Comparison of ENCODE assay signal across 9 cellular contexts in the genomic region with DNA sequence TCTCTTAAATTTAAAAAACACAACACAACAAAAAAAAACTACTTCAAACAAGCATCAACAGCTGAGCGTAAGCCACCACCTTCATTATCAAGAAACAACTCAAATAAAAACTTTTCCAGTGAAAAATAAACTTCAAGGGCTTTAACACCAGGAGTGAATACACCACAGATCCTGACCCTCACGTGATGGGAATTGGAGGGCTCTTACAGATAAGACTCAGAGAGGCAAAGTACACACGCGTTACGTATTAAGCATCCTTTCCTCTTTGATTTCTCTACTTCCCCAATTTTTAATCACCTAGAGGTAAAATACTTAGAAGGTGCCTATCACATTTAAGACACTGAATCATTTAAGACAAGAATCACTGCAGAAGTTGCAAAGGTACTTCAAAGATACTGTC. TPM values are rescaled to one million over a fixed set of nuclear protein-coding genes. Genes with fewer than 3 reads are reported as not detected.
DNase-seq lines count a peak whose midpoint lies in the region; ATAC-seq and TF ChIP-seq lines count a peak whose summit lies in the region.
"Had no signal": no experiment of that assay in that cellular context is flagged by ENCODE, and none has a peak within 500 bp of the region (broad histone marks: within the 10 kb centered on the region; RNA-seq: fewer than 3 reads in every experiment).

No MANE protein-coding gene starts in this region.

- H3K27me3 ChIP-seq in heart left ventricle (no peaks in the 10 kb centered on the region), mesendoderm (ENCODE audit: insufficient read depth, low read length, poor library complexity) (no peaks in the 10 kb centered on the region), uterus (no peaks in the 10 kb centered on the region)

- H2BK5ac ChIP-seq in mesendoderm (ENCODE audit: low read length) = no peak overlapping the region

- H3K4me1 ChIP-seq in heart left ventricle (peaks cover 0 to 53% (median 32%) of the 10 kb centered on the region in 12 donors), mesendoderm (ENCODE audit: control insufficient read depth, low read depth, low read length) (peaks cover 2% of the 10 kb centered on the region), uterus (peaks cover 0 to 6% of the 10 kb centered on the region in 2 donors)

- H3K4me2 ChIP-seq in mesendoderm (ENCODE audit: low read length) = peak overlapping the region; percentile 42

- H2AK5ac ChIP-seq in mesendoderm (ENCODE audit: low read length) = no peak overlapping the region

- H2BK120ac ChIP-seq in mesendoderm (ENCODE audit: low read depth, low read length) = no peak overlapping the region

- TF ChIP-seq POLR2A in heart left ventricle (IDR thresholded peaks at IDR 0.05) (no peak), uterus (IDR thresholded peaks at IDR 0.05) (no peak)

- H3K23ac ChIP-seq in mesendoderm (ENCODE audit: low read length) = no peak overlapping the region

- intact Hi-C loops in heart left ventricle (cut with DNase I) = loop anchor here in 8 of 10 donors (5.0 to 10.0 kb wide), 7 partner anchors 51 to 439 kb away; no protein-coding TSS in a partner anchor
- intact Hi-C loops in Right ventricle myocardium superior (cut with DNase I) = loop anchor here (2.0 to 10.0 kb wide), 3 partner anchors 51 to 259 kb away; no protein-coding TSS in a partner anchor
- intact Hi-C loops in uterus (cut with DNase I; ENCODE audit: low total_unique reads) = loop anchor here (5.0 kb wide), 1 partner anchor 256 kb away; no protein-coding TSS in a partner anchor

- WGBS in heart left ventricle, 4 donors = 2 to 8% (median 5%) methylated on average over 5 of the region's 5 CpGs
- WGBS in mesendoderm (ENCODE audit: extremely low coverage, insufficient coverage, low lambda C conversion rate) = no CpG with 5 or more reads among the region's 5 CpGs

- in situ Hi-C loops in GM13976 (cut with MboI; ENCODE audit: low sequenced_read_pairs, unreplicated experiment) = no loop called here

- H3K9ac ChIP-seq in mesendoderm (ENCODE audit: low read length) = peak overlapping the region; percentile 53

- H3K4me3 ChIP-seq in heart left ventricle (peak overlapping the region in 11 of 12 donors; percentile 50 to 84 (median 69)), mesendoderm (ENCODE audit: low read length) (no peak overlapping the region), uterus (peak overlapping the region; percentile 56 to 62)

- ATAC-seq in heart left ventricle = no peak
- ATAC-seq in Right ventricle myocardium superior (ENCODE audit: poor library complexity) = no peak
- ATAC-seq in HG02763 (IDR thresholded peaks at IDR 0.05; ENCODE audit: unreplicated experiment) = no peak

- H4K5ac ChIP-seq in mesendoderm (ENCODE audit: low read length) = no peak overlapping the region

- no peaks in the 10 kb centered on the region for H3K9me3 ChIP-seq in heart left ventricle
- no peaks in the 10 kb centered on the region for H3K9me3 ChIP-seq in uterus

- H4K8ac ChIP-seq in mesendoderm (ENCODE audit: low read depth, low read length) = no peak overlapping the region

- H3K4ac ChIP-seq in mesendoderm (ENCODE audit: low read depth, low read length) = peak overlapping the region; percentile 66

- no peaks in the 10 kb centered on the region for H3K79me2 ChIP-seq in mesendoderm (ENCODE audit: control insufficient read depth, insufficient read depth, low read length)

- no peaks in the 10 kb centered on the region for H3K36me3 ChIP-seq in heart left ventricle
- no peaks in the 10 kb centered on the region for H3K36me3 ChIP-seq in mesendoderm (ENCODE audit: control insufficient read depth, insufficient read depth, low read length)
- H3K36me3 ChIP-seq in uterus = no peaks in the 10 kb centered on the region

- TF ChIP-seq CTCF in heart left ventricle (IDR thresholded peaks at IDR 0.05) (no peak), uterus (IDR thresholded peaks at IDR 0.05) (no peak), GM13976 (IDR thresholded peaks at IDR 0.05; ENCODE audit: borderline replicate concordance, control extremely low read depth, extremely low read depth, insufficient read depth, missing control alignments) (no peak)

- peak overlapping the region; percentile 71 for H3K56ac ChIP-seq in mesendoderm (ENCODE audit: low read length)

- no peak for DNase-seq in heart left ventricle
- no peak for DNase-seq in Right ventricle myocardium superior
- DNase-seq in caudate nucleus (lab: John Stamatoyannopoulos, UW) = no peak
- no peak for DNase-seq in mesendoderm
- peak in 1 of 2 donors; percentile 38 for DNase-seq in uterus
- DNase-seq in GM13976 (ENCODE audit: low spot score) = no peak
- DNase-seq in stimulated activated CD4-positive, alpha-beta T cell treated with anti-CD3 and anti-CD28 coated beads, Interleukin-4, amount 100 ng/mL, for 4 hours = no peak
- DNase-seq: activated effector memory CD4-positive, alpha-beta T cell treated with Interleukin-2 at 50 U/mL for 16 hours had no signal

- peak overlapping the region; percentile 54 for H3K18ac ChIP-seq in mesendoderm (ENCODE audit: low read length)

- H3K79me1 ChIP-seq in mesendoderm (ENCODE audit: low read length) = peaks cover 1% of the 10 kb centered on the region

- no peak overlapping the region for H2BK15ac ChIP-seq in mesendoderm (replicated peaks; ENCODE audit: low read depth)

- H3K27ac ChIP-seq in heart left ventricle (peak overlapping the region; percentile 89 to 98 (median 96)), caudate nucleus (ENCODE audit: low read depth, low read length) (peak overlapping the region; percentile 87), mesendoderm (ENCODE audit: low read depth, low read length) (peak overlapping the region; percentile 18), uterus (peak overlapping the region; percentile 94 to 98)

RNA-seq across cellular contexts. Expression of gene STARD13, which starts 0.6 kb away (rescaled TPM):
- total RNA-seq in heart left ventricle (10 to 100 TPM; 18.6 to 39.2 (median 31.6) TPM), Right ventricle myocardium superior (36.4 TPM), uterus (10 to 100 TPM; 36.8 to 65.6 (median 46.0) TPM)
- 10 to 100 TPM in 1 of 2 donors, 1 to 10 TPM in 1; 9.3 to 15.1 TPM for polyA plus RNA-seq in heart left ventricle
- 1.7 TPM for polyA plus RNA-seq in mesendoderm (2013, experiment 1 of 2)
- polyA plus RNA-seq in mesendoderm (2013, experiment 2 of 2) = 2.0 TPM

Comparison
In these comparisons a context has a peak if more than half of its experiments do, and no peak if none do; other contexts are left out.
1. H3K27ac ChIP-seq: peak in every context shown above with its lines; median percentile 96 in uterus; 96 in heart left ventricle; 87 in caudate nucleus; 18 in mesendoderm.